13 cellular contexts compared by ENCODE assay signal in the genomic region with DNA sequence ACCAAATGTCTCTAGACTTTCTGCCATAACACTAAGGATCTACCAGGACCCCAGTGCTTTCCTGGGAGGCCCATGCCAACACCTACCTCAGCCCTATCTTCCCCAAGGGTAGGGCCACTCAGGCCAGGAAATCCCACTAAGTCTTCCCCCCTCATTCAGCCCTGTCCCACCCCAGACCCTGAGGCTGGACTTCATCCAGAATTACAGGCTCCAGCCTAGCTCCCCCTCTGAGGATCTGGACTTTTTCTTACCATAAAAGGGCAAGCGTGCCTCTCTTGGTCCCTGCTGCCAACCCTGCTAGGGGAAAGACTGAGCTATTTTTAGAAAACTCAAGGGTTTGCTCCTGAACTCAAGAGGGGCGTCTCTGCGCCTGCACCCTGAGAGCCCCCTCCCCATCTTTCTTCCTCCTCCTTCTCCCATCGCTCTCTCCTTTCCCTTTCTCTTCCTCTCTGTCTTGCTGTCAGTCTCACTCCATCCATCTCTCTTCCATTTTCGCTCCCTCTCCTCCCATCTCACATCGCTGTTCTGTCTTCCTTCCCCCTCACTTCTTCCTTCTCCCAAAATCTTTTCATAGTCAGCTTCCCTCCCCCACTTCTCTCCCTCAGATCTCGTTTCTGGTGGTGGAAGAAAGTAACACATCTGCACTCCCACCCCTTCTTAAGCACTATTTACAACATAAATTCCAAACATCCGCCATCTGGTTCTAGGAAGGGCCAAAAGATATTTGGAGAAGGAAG. TPM values are rescaled to one million over a fixed set of nuclear protein-coding genes. Genes with fewer than 3 reads are reported as not detected.
A peak's percentile ranks its signal among the peaks of the same experiment; 100 is the strongest.
DNase-seq lines count a peak whose midpoint lies in the region; ATAC-seq, FAIRE-seq and TF ChIP-seq lines count a peak whose summit lies in the region.
"Had no signal": no experiment of that assay in that cellular context is flagged by ENCODE, and none has a peak within 500 bp of the region (broad histone marks: within the 10 kb centered on the region; RNA-seq: fewer than 3 reads in every experiment).

No MANE protein-coding gene starts in this region.

- intact Hi-C loops in heart right ventricle (cut with DNase I) (no loop called here), Right ventricle myocardium inferior (cut with DNase I) (no loop called here), esophagus squamous epithelium (cut with DNase I) (no loop called here)

- no peak overlapping the region for H3K9ac ChIP-seq in neuronal stem cell (ENCODE audit: low read depth, low read length, poor library complexity)

- ATAC-seq in heart right ventricle: peak in 3 of 8 donors; percentile 1 to 12 (median 4)
- ATAC-seq in Right ventricle myocardium inferior: no peak
- no peak for ATAC-seq in HG03521 (IDR thresholded peaks at IDR 0.05; ENCODE audit: unreplicated experiment)

- no peaks in the 10 kb centered on the region for H3K79me1 ChIP-seq in neuronal stem cell (ENCODE audit: low read depth, low read length)

- H4K91ac ChIP-seq in neuronal stem cell (ENCODE audit: low read depth, low read length, poor library complexity): no peak overlapping the region

- no peak overlapping the region for H2AK5ac ChIP-seq in neuronal stem cell (ENCODE audit: low read depth, low read length)

- H3K36me3 ChIP-seq in heart right ventricle: peaks cover 0 to 20% (median 0%) of the 10 kb centered on the region in 9 donors
- peaks cover 0 to 9% (median 0%) of the 10 kb centered on the region in 3 donors for H3K36me3 ChIP-seq in esophagus squamous epithelium
- H3K36me3 ChIP-seq in neuronal stem cell (replicated peaks in 1 of 2; ENCODE audit: control insufficient read depth in 2 of 2, insufficient read depth in 2 of 2, low read length in 2 of 2): no peaks in the 10 kb centered on the region

- TF ChIP-seq CTCF in heart right ventricle (IDR thresholded peaks at IDR 0.05): no peak
- no peak for TF ChIP-seq CTCF in esophagus squamous epithelium (IDR thresholded peaks at IDR 0.05)
- TF ChIP-seq CTCF in GM13977 (IDR thresholded peaks at IDR 0.05; ENCODE audit: extremely low read depth, insufficient read depth, missing control alignments): no peak

- no peak overlapping the region for H3K14ac ChIP-seq in neuronal stem cell (ENCODE audit: low read length)

- H4K8ac ChIP-seq in neuronal stem cell (ENCODE audit: low read depth, low read length): no peak overlapping the region

- no peak overlapping the region for H3K18ac ChIP-seq in neuronal stem cell (ENCODE audit: low read length)

- H3K4me2 ChIP-seq in neuronal stem cell (ENCODE audit: insufficient read depth, low read length, poor library complexity, severe bottlenecking): no peak overlapping the region

- 25 to 35% methylated on average over 8 of the region's 8 CpGs for WGBS in heart right ventricle, 2 donors
- 45 to 56% methylated on average over 8 of the region's 8 CpGs for WGBS in esophagus squamous epithelium, 2 donors
- WGBS in neuronal stem cell (ENCODE audit: extremely low coverage in 2 of 2, insufficient read length in 2 of 2, insufficient replicate concordance in 1 of 2), 2 donors: 100% methylated on average over 2 of the region's 8 CpGs; no CpG with 5 or more reads in 1 of the 2 donors

- H3K4ac ChIP-seq in neuronal stem cell (ENCODE audit: low read length): no peak overlapping the region

- H3K27me3 ChIP-seq in heart right ventricle (no peaks in the 10 kb centered on the region), esophagus squamous epithelium (no peaks in the 10 kb centered on the region), neuronal stem cell (ENCODE audit: control insufficient read depth in 3 of 3, insufficient read depth in 3 of 3, low read depth in 1 of 3, low read length in 3 of 3) (no peaks in the 10 kb centered on the region)

- no peak overlapping the region for H2BK120ac ChIP-seq in neuronal stem cell (ENCODE audit: low read depth, low read length)

- H3K23ac ChIP-seq in neuronal stem cell (ENCODE audit: low read depth, low read length, poor library complexity): no peak overlapping the region

- H3K4me3 ChIP-seq in heart right ventricle (peak overlapping the region in 4 of 10 donors; percentile 1 to 64 (median 14)), esophagus squamous epithelium (peak overlapping the region in 3 of 4 donors; percentile 25 to 66 (median 51)), neuronal stem cell (ENCODE audit: low read length in 2 of 2) (no peak overlapping the region)

- H2AFZ ChIP-seq in neuronal stem cell (ENCODE audit: low read length): peak overlapping the region; percentile 69

- FAIRE-seq in RCC 7860 (lab: Jason Lieb, UNC): no peak
- FAIRE-seq: G401.6 had no signal

- no peak overlapping the region for H2BK12ac ChIP-seq in neuronal stem cell (ENCODE audit: low read length)

- H2BK5ac ChIP-seq in neuronal stem cell (ENCODE audit: low read length): no peak overlapping the region

- in situ Hi-C loops in GM13977 (cut with MboI; ENCODE audit: low pct_unique_long_range_greater_than_20kb, low sequenced_read_pairs, unreplicated experiment): no loop called here

- no peaks in the 10 kb centered on the region for H3K9me3 ChIP-seq in heart right ventricle
- no peaks in the 10 kb centered on the region for H3K9me3 ChIP-seq in esophagus squamous epithelium
- no peaks in the 10 kb centered on the region for H3K9me3 ChIP-seq in neuronal stem cell (replicated peaks in 1 of 2; ENCODE audit: control insufficient read depth in 2 of 2, insufficient read depth in 1 of 2, low read depth in 1 of 2, low read length in 2 of 2)

- peaks cover 23 to 100% (median 79%) of the 10 kb centered on the region in 9 donors for H3K4me1 ChIP-seq in heart right ventricle
- peaks cover under 1 to 81% (median 27%) of the 10 kb centered on the region in 3 donors for H3K4me1 ChIP-seq in esophagus squamous epithelium
- peaks cover 14 to 18% of the 10 kb centered on the region in 2 donors for H3K4me1 ChIP-seq in neuronal stem cell (ENCODE audit: control insufficient read depth in 2 of 2, insufficient read depth in 1 of 2, low read depth in 1 of 2, low read length in 2 of 2)

- DNase-seq in heart right ventricle (peak in 1 of 2 donors; percentile 30), Right ventricle myocardium inferior (ENCODE audit: missing footprints) (no peak), esophagus squamous epithelium (lab: John Stamatoyannopoulos, UW) (no peak), neuronal stem cell (ENCODE audit: low spot score) (no peak), NCI-H2081 (lab: John Stamatoyannopoulos, UW) (no peak), RCC 7860 (ENCODE audit: low spot score) (no peak), GM13977 (ENCODE audit: low spot score) (no peak)
- DNase-seq: amniotic stem cell; NCI-H510A treated with DMSO at 0.1 percent for 48 hours; stimulated activated naive CD4-positive, alpha-beta T cell had no signal

- H2BK15ac ChIP-seq in neuronal stem cell (ENCODE audit: low read length): no peak overlapping the region

- peak overlapping the region; percentile 42 to 99 (median 90) for H3K27ac ChIP-seq in heart right ventricle
- H3K27ac ChIP-seq in esophagus squamous epithelium: peak overlapping the region; percentile 53 to 90 (median 88)
- no peak overlapping the region for H3K27ac ChIP-seq in neuronal stem cell (replicated peaks; ENCODE audit: low read length)

- TF ChIP-seq POLR2A in esophagus squamous epithelium (IDR thresholded peaks at IDR 0.05): no peak

RNA-seq across cellular contexts. Expression of gene IL17B, which starts 38.1 kb away (rescaled TPM):
- total RNA-seq in heart right ventricle (under 1 TPM in 2 of 10 donors, not detected in 8; 0.44 to 0.83 TPM), Right ventricle myocardium inferior (not detected), esophagus squamous epithelium (1 to 10 TPM in 3 of 4 donors, not detected in 1; 2.0 to 2.5 (median 2.1) TPM)
- under 1 TPM in 1 of 2 donors, not detected in 1; 0.57 TPM for polyA plus RNA-seq in heart right ventricle
- not detected for polyA plus RNA-seq in neuronal stem cell (2013, experiment 1 of 2)
- not detected for polyA plus RNA-seq in neuronal stem cell (2013, experiment 2 of 2)
- total RNA-seq: mesenteric fat pad had no signal

RNA-seq across cellular contexts. Expression of gene PCYOX1L, which starts 59.3 kb away (rescaled TPM):
- total RNA-seq in heart right ventricle (1 to 10 TPM; 2.6 to 5.5 (median 4.0) TPM), Right ventricle myocardium inferior (2.7 TPM), esophagus squamous epithelium (1 to 10 TPM; 2.1 to 4.6 (median 3.1) TPM)
- 1 to 10 TPM; 4.5 to 6.2 TPM for polyA plus RNA-seq in heart right ventricle
- polyA plus RNA-seq in neuronal stem cell (2013, experiment 1 of 2): 16.0 TPM
- polyA plus RNA-seq in neuronal stem cell (2013, experiment 2 of 2): 16.3 TPM

Comparison
In these comparisons a context has a peak if more than half of its experiments do, and no peak if none do; other contexts are left out.
1. H3K4me3 ChIP-seq: peak in esophagus squamous epithelium (3 of 4); none in neuronal stem cell (0 of 2).